ENCODE assay signal across 12 cellular contexts in the genomic region with DNA sequence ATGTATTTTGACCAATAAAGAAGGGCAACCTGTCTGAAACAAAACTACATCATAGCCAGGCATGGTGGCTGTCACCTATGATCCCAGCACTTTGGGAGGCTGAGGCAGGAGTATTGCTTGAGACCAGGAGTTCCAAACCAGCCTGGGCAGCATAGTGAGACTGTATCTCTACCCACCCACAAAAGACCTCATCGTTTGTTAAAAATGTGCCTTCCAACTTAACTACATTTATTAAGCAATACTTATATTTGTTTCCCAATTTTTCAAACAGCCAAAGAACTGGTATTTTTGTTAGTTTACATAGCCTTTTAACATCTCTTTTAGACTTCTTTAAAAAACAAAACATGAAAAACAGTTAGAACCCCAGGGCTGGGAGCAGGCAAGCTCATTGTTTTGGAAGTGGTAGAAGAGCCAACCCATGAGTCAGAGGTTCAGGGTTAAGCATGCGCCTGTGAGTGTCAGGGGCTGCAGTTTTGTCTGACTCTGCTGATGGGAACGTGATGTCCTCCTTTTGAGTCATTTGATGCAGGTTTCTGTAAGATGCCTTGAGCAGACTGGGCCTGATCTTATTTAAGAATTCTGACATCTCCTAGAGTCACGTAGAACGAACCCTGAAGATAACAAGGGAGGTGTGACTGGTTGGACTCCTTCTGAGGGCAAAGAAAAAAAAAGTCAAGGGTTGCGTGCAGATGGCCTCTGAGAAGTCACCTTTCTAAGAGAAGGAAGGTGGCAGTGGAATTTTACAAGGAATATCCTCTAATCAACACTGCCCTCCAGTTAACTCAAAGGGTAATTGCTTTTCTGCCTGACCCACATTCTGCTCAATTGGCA. TPM values are rescaled to one million over a fixed set of nuclear protein-coding genes. Genes with fewer than 3 reads are reported as not detected.
DNase-seq lines count a peak whose midpoint lies in the region; ATAC-seq and TF ChIP-seq lines count a peak whose summit lies in the region.
"Had no signal": no experiment of that assay in that cellular context is flagged by ENCODE, and none has a peak within 500 bp of the region (broad histone marks: within the 10 kb centered on the region; RNA-seq: fewer than 3 reads in every experiment).

No MANE protein-coding gene starts in this region.

- no peaks in the 10 kb centered on the region for H3K36me3 Mint-ChIP-seq in type B pancreatic cell

- POLR2A ChIA-PET in PC-9 (lab: Charles Lee; ENCODE audit: unreplicated experiment), result interaction anchor here (0.5 to 0.6 kb wide), 2 partner anchors 23 to 74 kb away, joined by 3 read pairs; no protein-coding TSS in a partner anchor

- H3K4me3 ChIP-seq in PC-9 (no peak overlapping the region), HAP-1 (no peak overlapping the region)
- H3K4me3 ChIP-seq: Peyer's patch had no signal

- H4K20me1 ChIP-seq in PC-9 (ENCODE audit: insufficient read depth), result no peaks in the 10 kb centered on the region

- H3K9me3 ChIP-seq in PC-9 (ENCODE audit: insufficient read depth, low read depth) (no peaks in the 10 kb centered on the region), HAP-1 (no peaks in the 10 kb centered on the region)
- H3K9me3 ChIP-seq: Peyer's patch had no signal

- DNase-seq in AG08396 (ENCODE audit: low spot score), result peak; percentile 86
- peak in 1 of 2 experiments; percentile 68 for DNase-seq in PC-9
- peak; percentile 39 for DNase-seq in epidermal melanocyte (ENCODE audit: insufficient read length, low spot score)
- DNase-seq in omental fat pad (ENCODE audit: low spot score), result no peak
- no peak for DNase-seq in HAP-1 (ENCODE audit: low spot score in 2 of 2)
- no peak for DNase-seq in type B pancreatic cell (ENCODE audit: extremely low spot score, unreplicated experiment)
- no peak for DNase-seq in GM19238 (ENCODE audit: insufficient read length, low spot score)
- no peak for DNase-seq in stimulated activated CD4-positive, alpha-beta T cell treated with anti-CD3 and anti-CD28 coated beads, Interleukin-2, amount 100 ng/mL, for 48 hours
- DNase-seq: activated CD4-positive, alpha-beta T cell treated with anti-CD3 and anti-CD28 coated beads, Interleukin-2, amount 50 U/mL, for 1 hour; CD4-positive, alpha-beta memory T cell; MM.1S had no signal

- no peak overlapping the region for H3K4me2 ChIP-seq in PC-9

- peak; percentile 58 for ATAC-seq in omental fat pad (ENCODE audit: low FRiP score)

- peaks cover 13% of the 10 kb centered on the region for H3K27me3 Mint-ChIP-seq in type B pancreatic cell
- H3K27me3 Mint-ChIP-seq: CD4-positive, alpha-beta memory T cell had no signal

- H3K27ac Mint-ChIP-seq in type B pancreatic cell, result no peak overlapping the region

- in situ Hi-C loops in HAP-1 (cut with MboI; ENCODE audit: low sequenced_read_pairs), result loop anchor here (10.0 kb wide), 1 partner anchor 150 kb away; no protein-coding TSS in a partner anchor

- peaks cover 44% of the 10 kb centered on the region; the same call in 1 of the 2 replicates for H3F3A ChIP-seq in PC-9 (ENCODE audit: insufficient read depth, low read depth)

- peak overlapping the region; percentile 54 for H3K27ac ChIP-seq in PC-9

- TF ChIP-seq CTCF in PC-9 (conservative IDR thresholded peaks at IDR 0.05) (no peak), omental fat pad (IDR thresholded peaks at IDR 0.05) (no peak), type B pancreatic cell (conservative IDR thresholded peaks at IDR 0.05) (no peak)

- H3K79me2 ChIP-seq in PC-9 (ENCODE audit: low read depth), result peaks cover 16% of the 10 kb centered on the region; the same call in 1 of the 2 replicates

- H3K4me3 Mint-ChIP-seq in type B pancreatic cell, result no peak overlapping the region
- H3K4me3 Mint-ChIP-seq: CD4-positive, alpha-beta memory T cell had no signal

- BruUV-seq in PC-9 (replicated peaks; lab: Mats Ljungman, UMichigan), result no TSS peak

- peaks cover 20% of the 10 kb centered on the region for H3K4me1 Mint-ChIP-seq in type B pancreatic cell (ENCODE audit: unreplicated experiment)

- intact Hi-C loops in PC-9 (cut with micrococcal nuclease; ENCODE audit: unreplicated experiment), result loop anchor here (10.0 kb wide), 1 partner anchor 1130 kb away; no protein-coding TSS in a partner anchor

- no peaks in the 10 kb centered on the region for H3K9me3 Mint-ChIP-seq in type B pancreatic cell
- H3K9me3 Mint-ChIP-seq: CD4-positive, alpha-beta memory T cell had no signal

- peaks cover 33% of the 10 kb centered on the region for H3K4me1 ChIP-seq in PC-9 (replicated peaks; ENCODE audit: insufficient read depth)
- no peaks in the 10 kb centered on the region for H3K4me1 ChIP-seq in HAP-1
- H3K4me1 ChIP-seq: Peyer's patch had no signal

- H3K27me3 ChIP-seq in PC-9 (ENCODE audit: insufficient read depth, low read depth) (no peaks in the 10 kb centered on the region), HAP-1 (ENCODE audit: low read depth) (peaks cover 3% of the 10 kb centered on the region; the same call in 1 of the 2 replicates)
- H3K27me3 ChIP-seq: Peyer's patch had no signal

- H3K9me2 ChIP-seq in PC-9 (ENCODE audit: insufficient read depth), result no peaks in the 10 kb centered on the region

- peaks cover 58% of the 10 kb centered on the region for H3K36me3 ChIP-seq in PC-9 (ENCODE audit: low read depth)
- no peaks in the 10 kb centered on the region for H3K36me3 ChIP-seq in HAP-1 (replicated peaks)

- no peak overlapping the region for H2AFZ ChIP-seq in PC-9

- CTCF ChIA-PET in PC-9 (lab: Charles Lee), result interaction anchor here (0.9 kb wide), 1 partner anchor 68 kb away, joined by 3 read pairs; no protein-coding TSS in a partner anchor

RNA-seq across cellular contexts. Expression of a gene that starts 53.8 kb away (rescaled TPM):
- total RNA-seq in PC-9 (2021) (not detected in 2 replicates), omental fat pad (1 to 10 TPM in 2 of 4 donors, under 1 TPM in 1, not detected in 1; 0.38 to 2.6 (median 1.1) TPM), type B pancreatic cell (ENCODE audit: low replicate concordance) (not detected in 2 replicates)

Comparison
In these comparisons a context has a peak if more than half of its experiments do, and no peak if none do; other contexts are left out.
1. DNase-seq: peak in AG08396 (single experiment) and epidermal melanocyte (single experiment); none in omental fat pad (single experiment), HAP-1 (0 of 2), type B pancreatic cell (single experiment), GM19238 (single experiment) and stimulated activated CD4-positive, alpha-beta T cell treated with anti-CD3 and anti-CD28 coated beads, Interleukin-2, amount 100 ng/mL, for 48 hours (0 of 2).